ENCODE assay signal across 1 cellular context in the genomic region with DNA sequence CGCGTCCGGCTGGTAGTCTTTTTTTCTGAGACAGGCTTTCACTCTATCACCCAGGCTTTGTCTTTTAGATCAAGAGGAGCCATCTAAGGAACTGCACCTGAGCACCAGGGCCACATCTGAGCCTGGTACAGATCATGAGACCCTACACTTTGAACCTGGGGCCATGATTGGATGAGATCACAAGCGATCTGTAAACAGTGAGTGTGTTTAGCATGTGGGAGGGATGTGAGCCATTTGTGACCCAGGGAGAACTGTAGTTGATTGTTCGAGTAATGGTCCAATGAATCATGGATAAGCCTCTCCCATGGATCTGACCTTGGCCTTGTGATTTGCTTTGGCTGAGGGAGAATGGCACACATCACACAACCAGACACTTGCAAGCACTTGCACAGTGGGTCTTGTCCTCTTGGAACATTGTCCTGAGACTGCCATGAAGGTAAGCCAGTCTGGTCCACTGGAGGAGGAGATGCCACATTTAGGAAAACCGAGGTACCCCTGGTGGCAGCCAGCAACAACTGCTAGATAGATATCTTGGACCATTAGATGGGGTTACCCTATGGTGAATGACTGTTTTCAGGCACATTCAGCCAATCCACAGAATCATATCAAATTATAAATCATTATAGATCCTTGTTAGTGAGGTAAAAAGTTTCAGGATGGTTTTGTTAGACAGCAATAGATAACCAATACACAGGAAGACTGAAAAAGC.
A peak's percentile ranks its signal among the peaks of the same experiment; 100 is the strongest.
TF ChIP-seq lines count a peak whose summit lies in the region.

No MANE protein-coding gene starts in this region.

TF ChIP-seq in HepG2, 621 proteins besides CTCF, POLR2A, EP300 and RAD21 (continued from another document and continues in another):
- TF ChIP-seq ZNF562 (CRISPR knock-in tag; IDR thresholded peaks at IDR 0.05; ENCODE audit: borderline replicate concordance) (no peak), MIER3 (CRISPR knock-in tag; IDR thresholded peaks at IDR 0.05; ENCODE audit: borderline replicate concordance) (peak; percentile 52; the same call in 1 of the 2 replicates), ZNF432 (CRISPR knock-in tag; IDR thresholded peaks at IDR 0.05; ENCODE audit: borderline replicate concordance) (0 out of 2 replicates have a peak, but pooled peaks have one; percentile 33), ESRRA (CRISPR knock-in tag; IDR thresholded peaks at IDR 0.05; ENCODE audit: low read depth) (0 out of 2 replicates have a peak, but pooled peaks have one; percentile 54), FOXA3 (CRISPR knock-in tag; IDR thresholded peaks at IDR 0.05) (peak; percentile 90), ATF7 (IDR thresholded peaks at IDR 0.05) (no peak), ATF7 (CRISPR knock-in tag; IDR thresholded peaks at IDR 0.05) (peak; percentile 86), SAP130 (CRISPR knock-in tag; IDR thresholded peaks at IDR 0.05; ENCODE audit: low read depth) (peak; percentile 84), ZNF430 (CRISPR knock-in tag; IDR thresholded peaks at IDR 0.05) (0 out of 2 replicates have a peak, but pooled peaks have one; percentile 19), ZNF761 (CRISPR knock-in tag; conservative IDR thresholded peaks at IDR 0.05) (0 out of 2 replicates have a peak, but pooled peaks have one; percentile 66), TARDBP (CRISPR knock-in tag; IDR thresholded peaks at IDR 0.05) (0 out of 2 replicates have a peak, but pooled peaks have one; percentile 26), ZNF496 (CRISPR knock-in tag; IDR thresholded peaks at IDR 0.05; ENCODE audit: insufficient replicate concordance) (no peak), ZNF557 (CRISPR knock-in tag; IDR thresholded peaks at IDR 0.05) (no peak), GFI1 (CRISPR knock-in tag; IDR thresholded peaks at IDR 0.05; ENCODE audit: borderline replicate concordance) (0 out of 2 replicates have a peak, but pooled peaks have one; percentile 37), FIP1L1 (IDR thresholded peaks at IDR 0.05; ENCODE audit: borderline replicate concordance, insufficient read depth, low read depth, low read length) (no peak), CCAR2 (optimal IDR thresholded peaks at IDR 0.05; ENCODE audit: low read depth, low read length) (no peak), SOX5 (CRISPR knock-in tag; IDR thresholded peaks at IDR 0.05; ENCODE audit: borderline replicate concordance) (peak; percentile 75; the same call in 1 of the 2 replicates), NFYC (CRISPR knock-in tag; IDR thresholded peaks at IDR 0.05) (peak; percentile 49)
- TF ChIP-seq, protein P1, sequence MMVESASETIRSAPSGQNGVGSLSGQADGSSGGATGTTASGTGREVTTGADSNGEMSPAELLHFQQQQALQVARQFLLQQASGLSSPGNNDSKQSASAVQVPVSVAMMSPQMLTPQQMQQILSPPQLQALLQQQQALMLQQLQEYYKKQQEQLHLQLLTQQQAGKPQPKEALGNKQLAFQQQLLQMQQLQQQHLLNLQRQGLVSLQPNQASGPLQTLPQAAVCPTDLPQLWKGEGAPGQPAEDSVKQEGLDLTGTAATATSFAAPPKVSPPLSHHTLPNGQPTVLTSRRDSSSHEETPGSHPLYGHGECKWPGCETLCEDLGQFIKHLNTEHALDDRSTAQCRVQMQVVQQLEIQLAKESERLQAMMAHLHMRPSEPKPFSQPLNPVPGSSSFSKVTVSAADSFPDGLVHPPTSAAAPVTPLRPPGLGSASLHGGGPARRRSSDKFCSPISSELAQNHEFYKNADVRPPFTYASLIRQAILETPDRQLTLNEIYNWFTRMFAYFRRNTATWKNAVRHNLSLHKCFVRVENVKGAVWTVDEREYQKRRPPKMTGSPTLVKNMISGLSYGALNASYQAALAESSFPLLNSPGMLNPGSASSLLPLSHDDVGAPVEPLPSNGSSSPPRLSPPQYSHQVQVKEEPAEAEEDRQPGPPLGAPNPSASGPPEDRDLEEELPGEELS (CRISPR knock-in tag; IDR thresholded peaks at IDR 0.05), result peak; percentile 67
- TF ChIP-seq, protein P2, sequence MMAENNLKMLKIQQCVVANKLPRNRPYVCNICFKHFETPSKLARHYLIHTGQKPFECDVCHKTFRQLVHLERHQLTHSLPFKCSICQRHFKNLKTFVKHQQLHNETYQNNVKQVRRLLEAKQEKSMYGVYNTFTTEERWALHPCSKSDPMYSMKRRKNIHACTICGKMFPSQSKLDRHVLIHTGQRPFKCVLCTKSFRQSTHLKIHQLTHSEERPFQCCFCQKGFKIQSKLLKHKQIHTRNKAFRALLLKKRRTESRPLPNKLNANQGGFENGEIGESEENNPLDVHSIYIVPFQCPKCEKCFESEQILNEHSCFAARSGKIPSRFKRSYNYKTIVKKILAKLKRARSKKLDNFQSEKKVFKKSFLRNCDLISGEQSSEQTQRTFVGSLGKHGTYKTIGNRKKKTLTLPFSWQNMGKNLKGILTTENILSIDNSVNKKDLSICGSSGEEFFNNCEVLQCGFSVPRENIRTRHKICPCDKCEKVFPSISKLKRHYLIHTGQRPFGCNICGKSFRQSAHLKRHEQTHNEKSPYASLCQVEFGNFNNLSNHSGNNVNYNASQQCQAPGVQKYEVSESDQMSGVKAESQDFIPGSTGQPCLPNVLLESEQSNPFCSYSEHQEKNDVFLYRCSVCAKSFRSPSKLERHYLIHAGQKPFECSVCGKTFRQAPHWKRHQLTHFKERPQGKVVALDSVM (CRISPR knock-in tag; IDR thresholded peaks at IDR 0.05), result no peak
- TF ChIP-seq, protein P3, sequence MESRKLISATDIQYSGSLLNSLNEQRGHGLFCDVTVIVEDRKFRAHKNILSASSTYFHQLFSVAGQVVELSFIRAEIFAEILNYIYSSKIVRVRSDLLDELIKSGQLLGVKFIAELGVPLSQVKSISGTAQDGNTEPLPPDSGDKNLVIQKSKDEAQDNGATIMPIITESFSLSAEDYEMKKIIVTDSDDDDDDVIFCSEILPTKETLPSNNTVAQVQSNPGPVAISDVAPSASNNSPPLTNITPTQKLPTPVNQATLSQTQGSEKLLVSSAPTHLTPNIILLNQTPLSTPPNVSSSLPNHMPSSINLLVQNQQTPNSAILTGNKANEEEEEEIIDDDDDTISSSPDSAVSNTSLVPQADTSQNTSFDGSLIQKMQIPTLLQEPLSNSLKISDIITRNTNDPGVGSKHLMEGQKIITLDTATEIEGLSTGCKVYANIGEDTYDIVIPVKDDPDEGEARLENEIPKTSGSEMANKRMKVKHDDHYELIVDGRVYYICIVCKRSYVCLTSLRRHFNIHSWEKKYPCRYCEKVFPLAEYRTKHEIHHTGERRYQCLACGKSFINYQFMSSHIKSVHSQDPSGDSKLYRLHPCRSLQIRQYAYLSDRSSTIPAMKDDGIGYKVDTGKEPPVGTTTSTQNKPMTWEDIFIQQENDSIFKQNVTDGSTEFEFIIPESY (CRISPR knock-in tag; IDR thresholded peaks at IDR 0.05), result peak; percentile 27; the same call in 1 of the 2 replicates
- TF ChIP-seq, protein P4, sequence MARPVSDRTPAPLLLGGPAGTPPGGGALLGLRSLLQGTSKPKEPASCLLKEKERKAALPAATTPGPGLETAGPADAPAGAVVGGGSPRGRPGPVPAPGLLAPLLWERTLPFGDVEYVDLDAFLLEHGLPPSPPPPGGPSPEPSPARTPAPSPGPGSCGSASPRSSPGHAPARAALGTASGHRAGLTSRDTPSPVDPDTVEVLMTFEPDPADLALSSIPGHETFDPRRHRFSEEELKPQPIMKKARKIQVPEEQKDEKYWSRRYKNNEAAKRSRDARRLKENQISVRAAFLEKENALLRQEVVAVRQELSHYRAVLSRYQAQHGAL (CRISPR knock-in tag; IDR thresholded peaks at IDR 0.05; ENCODE audit: not compliant biosample characterization), result no peak
- TF ChIP-seq, protein P5, sequence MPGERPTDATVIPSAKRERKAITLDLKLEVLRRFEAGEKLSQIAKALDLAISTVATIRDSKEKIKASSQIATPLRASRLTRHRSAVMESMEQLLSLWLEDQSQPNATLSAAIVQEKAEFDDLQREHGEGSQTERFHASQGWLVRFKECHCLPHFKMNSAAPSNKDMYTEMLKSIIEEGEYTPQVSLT (CRISPR knock-in tag; IDR thresholded peaks at IDR 0.05; ENCODE audit: borderline replicate concordance, low read depth), result no peak
- TF ChIP-seq, protein P6, sequence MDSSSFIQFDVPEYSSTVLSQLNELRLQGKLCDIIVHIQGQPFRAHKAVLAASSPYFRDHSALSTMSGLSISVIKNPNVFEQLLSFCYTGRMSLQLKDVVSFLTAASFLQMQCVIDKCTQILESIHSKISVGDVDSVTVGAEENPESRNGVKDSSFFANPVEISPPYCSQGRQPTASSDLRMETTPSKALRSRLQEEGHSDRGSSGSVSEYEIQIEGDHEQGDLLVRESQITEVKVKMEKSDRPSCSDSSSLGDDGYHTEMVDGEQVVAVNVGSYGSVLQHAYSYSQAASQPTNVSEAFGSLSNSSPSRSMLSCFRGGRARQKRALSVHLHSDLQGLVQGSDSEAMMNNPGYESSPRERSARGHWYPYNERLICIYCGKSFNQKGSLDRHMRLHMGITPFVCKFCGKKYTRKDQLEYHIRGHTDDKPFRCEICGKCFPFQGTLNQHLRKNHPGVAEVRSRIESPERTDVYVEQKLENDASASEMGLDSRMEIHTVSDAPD (CRISPR knock-in tag; IDR thresholded peaks at IDR 0.05), result peak; percentile 36; the same call in 1 of the 2 replicates
- TF ChIP-seq, protein P7, sequence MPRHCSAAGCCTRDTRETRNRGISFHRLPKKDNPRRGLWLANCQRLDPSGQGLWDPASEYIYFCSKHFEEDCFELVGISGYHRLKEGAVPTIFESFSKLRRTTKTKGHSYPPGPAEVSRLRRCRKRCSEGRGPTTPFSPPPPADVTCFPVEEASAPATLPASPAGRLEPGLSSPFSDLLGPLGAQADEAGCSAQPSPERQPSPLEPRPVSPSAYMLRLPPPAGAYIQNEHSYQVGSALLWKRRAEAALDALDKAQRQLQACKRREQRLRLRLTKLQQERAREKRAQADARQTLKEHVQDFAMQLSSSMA (CRISPR knock-in tag; IDR thresholded peaks at IDR 0.05), result 0 out of 2 replicates have a peak, but pooled peaks have one; percentile 36
- TF ChIP-seq, protein P8, sequence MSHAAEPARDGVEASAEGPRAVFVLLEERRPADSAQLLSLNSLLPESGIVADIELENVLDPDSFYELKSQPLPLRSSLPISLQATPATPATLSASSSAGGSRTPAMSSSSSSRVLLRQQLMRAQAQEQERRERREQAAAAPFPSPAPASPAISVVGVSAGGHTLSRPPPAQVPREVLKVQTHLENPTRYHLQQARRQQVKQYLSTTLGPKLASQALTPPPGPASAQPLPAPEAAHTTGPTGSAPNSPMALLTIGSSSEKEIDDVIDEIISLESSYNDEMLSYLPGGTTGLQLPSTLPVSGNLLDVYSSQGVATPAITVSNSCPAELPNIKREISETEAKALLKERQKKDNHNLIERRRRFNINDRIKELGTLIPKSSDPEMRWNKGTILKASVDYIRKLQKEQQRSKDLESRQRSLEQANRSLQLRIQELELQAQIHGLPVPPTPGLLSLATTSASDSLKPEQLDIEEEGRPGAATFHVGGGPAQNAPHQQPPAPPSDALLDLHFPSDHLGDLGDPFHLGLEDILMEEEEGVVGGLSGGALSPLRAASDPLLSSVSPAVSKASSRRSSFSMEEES (CRISPR knock-in tag; IDR thresholded peaks at IDR 0.05), result peak; percentile 89
- TF ChIP-seq, protein P9, sequence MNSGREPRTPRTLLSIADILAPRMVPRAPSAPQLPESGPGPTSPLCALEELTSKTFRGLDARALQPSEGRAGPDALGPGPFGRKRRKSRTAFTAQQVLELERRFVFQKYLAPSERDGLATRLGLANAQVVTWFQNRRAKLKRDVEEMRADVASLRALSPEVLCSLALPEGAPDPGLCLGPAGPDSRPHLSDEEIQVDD (CRISPR knock-in tag; IDR thresholded peaks at IDR 0.05; ENCODE audit: borderline replicate concordance), result no peak
- TF ChIP-seq, protein P10, sequence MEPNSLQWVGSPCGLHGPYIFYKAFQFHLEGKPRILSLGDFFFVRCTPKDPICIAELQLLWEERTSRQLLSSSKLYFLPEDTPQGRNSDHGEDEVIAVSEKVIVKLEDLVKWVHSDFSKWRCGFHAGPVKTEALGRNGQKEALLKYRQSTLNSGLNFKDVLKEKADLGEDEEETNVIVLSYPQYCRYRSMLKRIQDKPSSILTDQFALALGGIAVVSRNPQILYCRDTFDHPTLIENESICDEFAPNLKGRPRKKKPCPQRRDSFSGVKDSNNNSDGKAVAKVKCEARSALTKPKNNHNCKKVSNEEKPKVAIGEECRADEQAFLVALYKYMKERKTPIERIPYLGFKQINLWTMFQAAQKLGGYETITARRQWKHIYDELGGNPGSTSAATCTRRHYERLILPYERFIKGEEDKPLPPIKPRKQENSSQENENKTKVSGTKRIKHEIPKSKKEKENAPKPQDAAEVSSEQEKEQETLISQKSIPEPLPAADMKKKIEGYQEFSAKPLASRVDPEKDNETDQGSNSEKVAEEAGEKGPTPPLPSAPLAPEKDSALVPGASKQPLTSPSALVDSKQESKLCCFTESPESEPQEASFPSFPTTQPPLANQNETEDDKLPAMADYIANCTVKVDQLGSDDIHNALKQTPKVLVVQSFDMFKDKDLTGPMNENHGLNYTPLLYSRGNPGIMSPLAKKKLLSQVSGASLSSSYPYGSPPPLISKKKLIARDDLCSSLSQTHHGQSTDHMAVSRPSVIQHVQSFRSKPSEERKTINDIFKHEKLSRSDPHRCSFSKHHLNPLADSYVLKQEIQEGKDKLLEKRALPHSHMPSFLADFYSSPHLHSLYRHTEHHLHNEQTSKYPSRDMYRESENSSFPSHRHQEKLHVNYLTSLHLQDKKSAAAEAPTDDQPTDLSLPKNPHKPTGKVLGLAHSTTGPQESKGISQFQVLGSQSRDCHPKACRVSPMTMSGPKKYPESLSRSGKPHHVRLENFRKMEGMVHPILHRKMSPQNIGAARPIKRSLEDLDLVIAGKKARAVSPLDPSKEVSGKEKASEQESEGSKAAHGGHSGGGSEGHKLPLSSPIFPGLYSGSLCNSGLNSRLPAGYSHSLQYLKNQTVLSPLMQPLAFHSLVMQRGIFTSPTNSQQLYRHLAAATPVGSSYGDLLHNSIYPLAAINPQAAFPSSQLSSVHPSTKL (CRISPR knock-in tag; IDR thresholded peaks at IDR 0.05), result peak; percentile 84
- TF ChIP-seq, protein P11, sequence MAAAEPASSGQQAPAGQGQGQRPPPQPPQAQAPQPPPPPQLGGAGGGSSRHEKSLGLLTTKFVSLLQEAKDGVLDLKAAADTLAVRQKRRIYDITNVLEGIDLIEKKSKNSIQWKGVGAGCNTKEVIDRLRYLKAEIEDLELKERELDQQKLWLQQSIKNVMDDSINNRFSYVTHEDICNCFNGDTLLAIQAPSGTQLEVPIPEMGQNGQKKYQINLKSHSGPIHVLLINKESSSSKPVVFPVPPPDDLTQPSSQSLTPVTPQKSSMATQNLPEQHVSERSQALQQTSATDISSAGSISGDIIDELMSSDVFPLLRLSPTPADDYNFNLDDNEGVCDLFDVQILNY (CRISPR knock-in tag; conservative IDR thresholded peaks at IDR 0.05), result no peak
